29 cellular contexts compared by ENCODE assay signal in the genomic region with DNA sequence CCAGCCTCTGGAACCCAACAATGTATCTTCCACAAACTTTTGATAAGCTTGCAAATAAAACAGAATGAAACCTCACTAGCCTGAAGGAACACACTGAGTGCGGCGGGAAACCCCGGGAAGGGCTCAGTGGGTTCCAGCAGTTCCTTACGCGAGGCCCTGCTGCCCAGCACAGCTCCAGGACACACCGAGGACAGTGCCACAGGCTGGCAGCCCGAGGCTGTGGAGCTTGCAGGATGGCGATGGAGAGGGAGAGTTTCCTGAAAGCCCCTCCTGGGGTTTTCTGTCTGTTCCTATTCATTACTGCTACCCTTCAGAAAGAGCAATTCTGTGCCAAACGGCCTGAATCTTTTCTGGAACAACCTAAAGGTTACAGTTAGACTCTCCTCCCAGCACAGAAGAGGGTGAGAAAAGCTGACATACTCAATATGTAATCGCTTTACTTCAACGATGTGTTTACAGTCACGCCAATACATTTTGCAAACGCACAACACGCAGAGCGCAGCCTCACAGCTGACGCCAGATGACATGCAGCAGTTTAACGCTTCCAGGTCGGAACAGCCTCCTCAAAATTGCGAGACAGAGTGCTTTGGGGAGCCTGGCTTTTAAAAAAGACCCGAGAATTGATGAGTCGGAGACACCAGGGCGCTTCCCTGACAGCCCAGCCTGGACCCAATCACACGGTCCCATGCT. TPM values are rescaled to one million over a fixed set of nuclear protein-coding genes. Genes with fewer than 3 reads are reported as not detected.
DNase-seq lines count a peak whose midpoint lies in the region; ATAC-seq and TF ChIP-seq lines count a peak whose summit lies in the region.
"Had no signal": no experiment of that assay in that cellular context is flagged by ENCODE, and none has a peak within 500 bp of the region (broad histone marks: within the 10 kb centered on the region; RNA-seq: fewer than 3 reads in every experiment).

No MANE protein-coding gene starts in this region.

- no peaks in the 10 kb centered on the region for H3K9me3 Mint-ChIP-seq in progenitor cell of endocrine pancreas (ENCODE audit: low read depth)
- H3K9me3 Mint-ChIP-seq: activated naive CD8-positive, alpha-beta T cell treated with anti-CD3 and anti-CD28 coated beads for 36 hours; activated T-helper 17 cell treated with anti-CD3 and anti-CD28 coated beads, Interleukin-2, amount 50 U/mL, for 72 hours; HFFc6; nephron had no signal

- peaks cover 16% of the 10 kb centered on the region for H3K36me3 Mint-ChIP-seq in progenitor cell of endocrine pancreas (ENCODE audit: insufficient read depth)

- no peaks in the 10 kb centered on the region for H3K9me3 ChIP-seq in right atrium auricular region
- H3K9me3 ChIP-seq: MG63, pancreas, stomach, tibial artery had no signal

- H3K4me3 ChIP-seq in right atrium auricular region = no peak overlapping the region
- H3K4me3 ChIP-seq: GM23248, MG63, pancreas, stomach, tibial artery had no signal

- H3K27ac ChIP-seq in right atrium auricular region = no peak overlapping the region
- H3K27ac ChIP-seq in RWPE1 = peak overlapping the region; percentile 46; the same call in 1 of the 2 replicates
- peak overlapping the region; percentile 32 for H3K27ac ChIP-seq in epithelial cell of prostate
- H3K27ac ChIP-seq: GM23248, pancreas, stomach, tibial artery had no signal

- H3K4me1 Mint-ChIP-seq in progenitor cell of endocrine pancreas (ENCODE audit: low read depth) = no peaks in the 10 kb centered on the region

- peaks cover 0 to 29% of the 10 kb centered on the region in 2 donors for H3K4me1 ChIP-seq in right atrium auricular region
- H3K4me1 ChIP-seq: pancreas had no signal

- no peak for ATAC-seq in Right ventricle myocardium inferior
- ATAC-seq in HG02870 (IDR thresholded peaks at IDR 0.05; ENCODE audit: unreplicated experiment) = no peak
- no peak for ATAC-seq in GM21786 (IDR thresholded peaks at IDR 0.05; ENCODE audit: unreplicated experiment)
- no peak for ATAC-seq in left colon
- ATAC-seq: Panc1 had no signal

- H3K27ac Mint-ChIP-seq in progenitor cell of endocrine pancreas = peak overlapping the region; percentile 20
- H3K27ac Mint-ChIP-seq: activated naive CD8-positive, alpha-beta T cell treated with anti-CD3 and anti-CD28 coated beads for 36 hours; HFFc6 had no signal

- H3K27me3 ChIP-seq in right atrium auricular region = no peaks in the 10 kb centered on the region
- H3K27me3 ChIP-seq: MG63, pancreas, stomach, tibial artery had no signal

- H3K36me3 ChIP-seq in right atrium auricular region = peaks cover 45% of the 10 kb centered on the region
- H3K36me3 ChIP-seq: MG63 had no signal

- no peak for TF ChIP-seq CTCF in right atrium auricular region (IDR thresholded peaks at IDR 0.05)
- no peak for TF ChIP-seq CTCF in RWPE1 (conservative IDR thresholded peaks at IDR 0.05; ENCODE audit: low read depth)
- no peak for TF ChIP-seq CTCF in progenitor cell of endocrine pancreas (IDR thresholded peaks at IDR 0.05; ENCODE audit: unreplicated experiment)

- no peaks in the 10 kb centered on the region for H3K27me3 Mint-ChIP-seq in progenitor cell of endocrine pancreas
- H3K27me3 Mint-ChIP-seq: activated naive CD8-positive, alpha-beta T cell treated with anti-CD3 and anti-CD28 coated beads for 36 hours; activated T-helper 17 cell treated with anti-CD3 and anti-CD28 coated beads, Interleukin-2, amount 50 U/mL, for 72 hours; CD4-positive, alpha-beta memory T cell had no signal

- intact Hi-C loops in Right ventricle myocardium inferior (cut with DNase I) = no loop called here
- intact Hi-C loops in left colon (cut with DNase I, micrococcal nuclease) = loop anchor here in 1 of 2 donors (10.0 kb wide), 1 partner anchor 86 kb away; no protein-coding TSS in a partner anchor

- H3K4me3 Mint-ChIP-seq in progenitor cell of endocrine pancreas (ENCODE audit: low read depth) = no peak overlapping the region
- H3K4me3 Mint-ChIP-seq: activated naive CD8-positive, alpha-beta T cell treated with anti-CD3 and anti-CD28 coated beads for 36 hours; activated T-helper 17 cell treated with anti-CD3 and anti-CD28 coated beads, Interleukin-2, amount 50 U/mL, for 72 hours; CD4-positive, alpha-beta memory T cell; HFFc6; nephron had no signal

- POLR2A ChIA-PET in RWPE1 (lab: Yijun Ruan, JAX; ENCODE audit: low non-redundant PET) = no interaction called here

- DNase-seq in Right ventricle myocardium inferior (ENCODE audit: missing footprints) = peak; percentile 64
- DNase-seq in right atrium auricular region (ENCODE audit: low spot score) = no peak
- no peak for DNase-seq in RWPE1 (ENCODE audit: low spot score)
- DNase-seq in epithelial cell of prostate (ENCODE audit: low read depth, low spot score) = no peak
- DNase-seq in progenitor cell of endocrine pancreas (ENCODE audit: low spot score, unreplicated experiment) = no peak
- no peak for DNase-seq in left colon
- DNase-seq: activated CD4-positive, alpha-beta T cell treated with anti-CD3 and anti-CD28 coated beads for 48 hours; activated naive CD8-positive, alpha-beta T cell treated with anti-CD3 and anti-CD28 coated beads for 36 hours; AML-193; aorta; cortex of kidney; GM23248; HFFc6; KBM-7; MG63; NCI-H1930; NCI-H2227 treated with DMSO at 0.1 percent for 48 hours; stimulated activated CD4-positive, alpha-beta T cell treated with anti-CD3 and anti-CD28 coated beads, Interleukin-4, amount 100 ng/mL, for 1 hour; stomach; SW 1271; T1000; tibial artery had no signal

- CTCF ChIA-PET in RWPE1 (lab: Yijun Ruan, JAX) = interaction anchor here (0.6 kb wide), 1 partner anchor 723 kb away, joined by 3 read pairs; no protein-coding TSS in a partner anchor

RNA-seq across cellular contexts. Expression of gene RPL32, which starts 57.1 kb away (rescaled TPM):
- total RNA-seq in Right ventricle myocardium inferior (953 TPM), right atrium auricular region (100 to 1,000 TPM; 626 to 829 TPM), progenitor cell of endocrine pancreas (1,626 and 1,662 TPM in 2 replicates), left colon (1,000 to 10,000 TPM; 1,145 to 1,173 TPM)

Comparison
In these comparisons a context has a peak if more than half of its experiments do, and no peak if none do; other contexts are left out.
1. H3K27ac ChIP-seq: peak in RWPE1 (single experiment) and epithelial cell of prostate (single experiment); none in right atrium auricular region (0 of 2).